In genomic region chr2:55555977-55556376, GRCh38 we compare ENCODE assay signal across 15 cellular contexts. TPM values are rescaled to one million over a fixed set of nuclear protein-coding genes. Genes with fewer than 3 reads are reported as not detected.
A peak's percentile ranks its signal among the peaks of the same experiment; 100 is the strongest.
DNase-seq lines count a peak whose midpoint lies in the region; ATAC-seq and TF ChIP-seq lines count a peak whose summit lies in the region.
"Had no signal": no experiment of that assay in that cellular context is flagged by ENCODE, and none has a peak within 500 bp of the region (broad histone marks: within the 10 kb centered on the region; RNA-seq: fewer than 3 reads in every experiment).

No MANE protein-coding gene starts in this region.

- intact Hi-C loops in stomach (cut with DNase I; ENCODE audit: low total_unique reads) = no loop called here

- TF ChIP-seq EP300 in stomach (IDR thresholded peaks at IDR 0.05) = no peak

- H3K4me3 ChIP-seq in epithelial cell of proximal tubule (ENCODE audit: low read depth, low read length) = no peak overlapping the region
- H3K4me3 ChIP-seq in stomach = no peak overlapping the region
- H3K4me3 ChIP-seq: ovary had no signal

- TF ChIP-seq POLR2A in stomach (IDR thresholded peaks at IDR 0.05) = no peak

- H3K9me3 ChIP-seq in stomach = peaks cover 0 to 2% (median 0%) of the 10 kb centered on the region in 4 donors
- H3K9me3 ChIP-seq: ovary had no signal

- TF ChIP-seq CTCF in epithelial cell of proximal tubule (conservative IDR thresholded peaks at IDR 0.05; ENCODE audit: low read depth, low read length) = no peak
- TF ChIP-seq CTCF in stomach (IDR thresholded peaks at IDR 0.05) = no peak

- H3K4me1 ChIP-seq in stomach = peaks cover 0 to 18% (median 5%) of the 10 kb centered on the region in 4 donors

- peaks cover 31 to 93% (median 87%) of the 10 kb centered on the region in 4 donors for H3K36me3 ChIP-seq in stomach
- H3K36me3 ChIP-seq: ovary had no signal

- no peaks in the 10 kb centered on the region for H3K27me3 ChIP-seq in stomach
- H3K27me3 ChIP-seq: ovary had no signal

- ATAC-seq in HG02798 (IDR thresholded peaks at IDR 0.05; ENCODE audit: poor library complexity, unreplicated experiment) = no peak
- ATAC-seq: stimulated activated memory B cell treated with anti-CD40 and anti-IgM and Interleukin-4, amounts not matched to agents 10 μg/mL and 1 μg/mL and 100 μg/mL, for 72 hours had no signal

- DNase-seq in Daoy (ENCODE audit: low read depth) (peak; percentile 30), M059J (ENCODE audit: low read depth) (peak; percentile 41), epithelial cell of proximal tubule (ENCODE audit: low read depth) (peak; percentile 16), myocyte (ENCODE audit: low read depth) (peak; percentile 54), stomach (no peak), NCI-H1694 (lab: John Stamatoyannopoulos, UW) (no peak)
- no peak for DNase-seq in activated naive CD4-positive, alpha-beta T cell treated with Interleukin-2 at 50 U/mL for 16 hours
- DNase-seq: caudate nucleus; NCI-H2171 treated with DMSO at 0.1 percent for 48 hours; ovary; SHP77; stimulated activated CD4-positive, alpha-beta T cell treated with anti-CD3 and anti-CD28 coated beads, Interleukin-1b, Interleukin-23, amount 100 ng/mL, for 48 hours; WERI-Rb-1 had no signal

- no peak overlapping the region for H3K27ac ChIP-seq in stomach
- H3K27ac ChIP-seq: ovary, WERI-Rb-1 had no signal

RNA-seq across cellular contexts. Expression of gene CFAP36, which starts 36.5 kb away (rescaled TPM):
- 27.1 and 39.6 TPM in 2 replicates for total RNA-seq in Daoy (2014; rRNA removed; shearing (Covaris generic))
- 20.5 and 25.3 TPM in 2 replicates for total RNA-seq in M059J (2014; rRNA removed; shearing (Covaris generic))
- total RNA-seq in epithelial cell of proximal tubule = 10.3 and 19.0 TPM in 2 replicates
- total RNA-seq in myocyte = 15.9 and 21.7 TPM in 2 replicates
- 30.7 TPM for polyA plus RNA-seq in myocyte (2012)
- total RNA-seq in stomach = 100 to 1,000 TPM in 1 of 5 donors, 10 to 100 TPM in 3, 1 to 10 TPM in 1; 5.2 to 102 (median 22.2) TPM
- 10 to 100 TPM; 39.9 to 71.8 (median 50.3) TPM for polyA plus RNA-seq in stomach

Comparison
In these comparisons a context has a peak if more than half of its experiments do, and no peak if none do; other contexts are left out.
1. DNase-seq: peak in Daoy (single experiment), M059J (single experiment), epithelial cell of proximal tubule (single experiment) and myocyte (single experiment); none in stomach (single experiment), activated naive CD4-positive, alpha-beta T cell treated with Interleukin-2 at 50 U/mL for 16 hours (single experiment) and NCI-H1694 (single experiment).